In the genomic region with DNA sequence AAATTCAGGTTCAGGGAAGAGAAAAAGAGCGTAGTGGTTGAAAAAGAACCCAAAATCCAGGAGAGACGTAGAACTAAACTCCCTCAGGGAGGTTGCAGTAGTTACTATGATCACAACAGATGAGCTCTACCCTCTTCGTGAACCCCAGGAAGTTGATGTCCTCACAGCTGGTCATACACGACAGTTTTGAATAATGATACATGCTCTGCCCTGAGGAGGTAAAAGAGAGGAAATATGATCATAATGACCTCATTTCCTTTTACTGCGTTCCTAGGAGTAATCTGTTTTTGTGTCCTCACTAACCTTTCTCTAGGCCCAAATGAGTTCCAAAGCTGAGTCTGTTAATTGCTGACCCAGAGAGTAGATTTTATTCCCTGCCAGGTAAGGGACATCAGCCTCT, we compare ENCODE assay signal across 1 cellular context.
A peak's percentile ranks its signal among the peaks of the same experiment; 100 is the strongest.
TF ChIP-seq lines count a peak whose summit lies in the region.

No MANE protein-coding gene starts in this region.

TF ChIP-seq in HepG2, 621 proteins besides CTCF, POLR2A, EP300 and RAD21:
- TF ChIP-seq ATF7 (IDR thresholded peaks at IDR 0.05) (peak; percentile 26; the same call in 1 of the 2 replicates), ATF7 (CRISPR knock-in tag; IDR thresholded peaks at IDR 0.05) (no peak)
- TF ChIP-seq, protein P1, sequence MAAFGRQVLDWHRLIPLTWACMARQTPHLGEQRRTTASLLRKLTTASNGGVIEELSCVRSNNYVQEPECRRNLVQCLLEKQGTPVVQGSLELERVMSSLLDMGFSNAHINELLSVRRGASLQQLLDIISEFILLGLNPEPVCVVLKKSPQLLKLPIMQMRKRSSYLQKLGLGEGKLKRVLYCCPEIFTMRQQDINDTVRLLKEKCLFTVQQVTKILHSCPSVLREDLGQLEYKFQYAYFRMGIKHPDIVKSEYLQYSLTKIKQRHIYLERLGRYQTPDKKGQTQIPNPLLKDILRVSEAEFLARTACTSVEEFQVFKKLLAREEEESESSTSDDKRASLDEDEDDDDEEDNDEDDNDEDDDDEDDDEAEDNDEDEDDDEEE (CRISPR knock-in tag; IDR thresholded peaks at IDR 0.05): no peak
